Comparison of ENCODE assay signal across 9 cellular contexts in the genomic region with DNA sequence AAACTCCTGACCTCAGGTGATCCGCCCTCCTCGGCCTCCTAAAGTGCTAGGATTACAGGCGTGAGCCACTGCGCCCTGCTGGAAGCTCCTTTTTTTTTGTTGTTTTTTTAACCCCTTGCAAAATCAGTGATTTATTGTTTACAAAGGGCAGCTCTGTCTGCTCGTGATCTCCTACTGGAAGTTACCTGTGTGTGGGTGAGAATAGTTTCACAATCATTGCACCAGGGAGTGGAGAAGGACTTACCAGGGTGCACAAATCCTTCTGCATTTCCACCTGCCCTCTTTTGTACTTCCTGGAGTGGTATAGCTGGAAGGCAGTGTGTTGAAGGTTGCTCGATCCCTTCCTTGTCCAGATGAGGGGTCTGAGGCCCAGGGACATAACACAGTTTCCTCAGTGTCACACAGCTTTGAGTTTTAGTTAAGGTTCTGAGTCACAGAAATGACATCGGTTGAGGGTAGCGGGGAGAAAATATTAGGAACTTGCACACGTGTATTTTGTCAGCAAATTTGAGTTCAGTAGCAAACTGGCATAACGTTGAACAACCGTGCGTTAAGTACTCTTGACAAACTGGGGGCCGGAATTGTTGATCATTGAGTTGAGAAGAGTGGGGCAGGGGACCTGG. TPM values are rescaled to one million over a fixed set of nuclear protein-coding genes. Genes with fewer than 3 reads are reported as not detected.
A peak's percentile ranks its signal among the peaks of the same experiment; 100 is the strongest.
DNase-seq lines count a peak whose midpoint lies in the region; ATAC-seq, FAIRE-seq and TF ChIP-seq lines count a peak whose summit lies in the region.
"Had no signal": no experiment of that assay in that cellular context is flagged by ENCODE, and none has a peak within 500 bp of the region (broad histone marks: within the 10 kb centered on the region; RNA-seq: fewer than 3 reads in every experiment).

No MANE protein-coding gene starts in this region.

- no peak overlapping the region for H2BK12ac ChIP-seq in neuronal stem cell (ENCODE audit: low read length)

- H3K36me3 Mint-ChIP-seq in activated CD8-positive, alpha-beta memory T cell treated with anti-CD3 and anti-CD28 coated beads, Interleukin-2, amount 10 ng/mL, durations not matched to agents 7 days and 5 days = peaks cover 14% of the 10 kb centered on the region

- peak overlapping the region; percentile 28 for H3K27ac Mint-ChIP-seq in activated CD8-positive, alpha-beta memory T cell treated with anti-CD3 and anti-CD28 coated beads, Interleukin-2, amount 10 ng/mL, durations not matched to agents 7 days and 5 days

- TF ChIP-seq EP300 in HepG2 (IDR thresholded peaks at IDR 0.05; ENCODE audit: low read depth in 2 of 2, low read length in 2 of 2) (peak in 1 of 2 experiments; percentile 58; a peak in 2 of 4 replicates), HepG2 (CRISPR knock-in tag; IDR thresholded peaks at IDR 0.05; ENCODE audit: borderline replicate concordance) (peak; percentile 47; the same call in 1 of the 2 replicates), suprapubic skin (IDR thresholded peaks at IDR 0.05) (no peak)

- TF ChIP-seq POLR2A in HepG2 (IDR thresholded peaks at IDR 0.05; ENCODE audit: insufficient read depth in 1 of 2, low read depth in 2 of 2, low read length in 2 of 2) (no peak), suprapubic skin (IDR thresholded peaks at IDR 0.05) (no peak)

- H2AFZ ChIP-seq in HepG2 (ENCODE audit: low read length) (no peak overlapping the region), neuronal stem cell (ENCODE audit: low read length) (no peak overlapping the region)

- TF ChIP-seq CTCF in HepG2 (CRISPR knock-in tag; IDR thresholded peaks at IDR 0.05) (no peak; the same call in 1 of the 2 replicates), suprapubic skin (IDR thresholded peaks at IDR 0.05) (no peak)

- H3K4me3 ChIP-seq in adipocyte (ENCODE audit: low read length) (no peak overlapping the region), HepG2 (replicated peaks in 1 of 3; ENCODE audit: insufficient read depth in 1 of 3, low read depth in 2 of 3, low read length in 3 of 3) (peak overlapping the region in 2 of 3 experiments; percentile 18 to 27; a peak in 2 of 6 replicates), suprapubic skin (no peak overlapping the region), neuronal stem cell (ENCODE audit: low read length in 2 of 2) (no peak overlapping the region)

- no peak overlapping the region for H3K18ac ChIP-seq in neuronal stem cell (ENCODE audit: low read length)

- H3K9ac ChIP-seq in adipocyte (ENCODE audit: low read length) = peak overlapping the region; percentile 21
- H3K9ac ChIP-seq in HepG2 (ENCODE audit: insufficient read depth, low read depth, low read length) = peak overlapping the region; percentile 38
- H3K9ac ChIP-seq in neuronal stem cell (ENCODE audit: low read depth, low read length, poor library complexity) = no peak overlapping the region

- H2BK120ac ChIP-seq in neuronal stem cell (ENCODE audit: low read depth, low read length) = no peak overlapping the region

- H3K23ac ChIP-seq in neuronal stem cell (ENCODE audit: low read depth, low read length, poor library complexity) = no peak overlapping the region

- in situ Hi-C loops in HepG2 (cut with HindIII; ENCODE audit: extremely low pct_ligation_motif_present, low pct_unique_long_range_greater_than_20kb) = loop anchor here (5.0 kb wide), 1 partner anchor 63 kb away; no protein-coding TSS in a partner anchor

- H4K91ac ChIP-seq in neuronal stem cell (ENCODE audit: low read depth, low read length, poor library complexity) = no peak overlapping the region

- FAIRE-seq in HepG2 (lab: Jason Lieb, UNC) = peak; percentile 79

- 19% methylated on average over 13 of the region's 13 CpGs for WGBS in HepG2 (ENCODE audit: low lambda C conversion rate)
- WGBS in suprapubic skin = 61% methylated on average over 13 of the region's 13 CpGs
- WGBS in neuronal stem cell (ENCODE audit: extremely low coverage in 2 of 2, insufficient read length in 2 of 2, insufficient replicate concordance in 1 of 2), 2 donors = no CpG with 5 or more reads among the region's 13 CpGs

- no peak overlapping the region for H3K4me3 Mint-ChIP-seq in activated CD8-positive, alpha-beta memory T cell treated with anti-CD3 and anti-CD28 coated beads, Interleukin-2, amount 10 ng/mL, durations not matched to agents 7 days and 5 days

- H3K79me1 ChIP-seq in neuronal stem cell (ENCODE audit: low read depth, low read length) = peaks cover 2% of the 10 kb centered on the region

- H3K9me3 ChIP-seq in adipocyte (ENCODE audit: control insufficient read depth, low read length) (no peaks in the 10 kb centered on the region), HepG2 (ENCODE audit: low read length) (no peaks in the 10 kb centered on the region), suprapubic skin (no peaks in the 10 kb centered on the region), neuronal stem cell (replicated peaks in 1 of 2; ENCODE audit: control insufficient read depth in 2 of 2, insufficient read depth in 1 of 2, low read depth in 1 of 2, low read length in 2 of 2) (peaks cover 8 to 22% of the 10 kb centered on the region in 2 donors)

- H3K9me3 Mint-ChIP-seq in activated CD8-positive, alpha-beta memory T cell treated with anti-CD3 and anti-CD28 coated beads, Interleukin-2, amount 10 ng/mL, durations not matched to agents 7 days and 5 days (ENCODE audit: low read depth) = peaks cover 2% of the 10 kb centered on the region

- no peaks in the 10 kb centered on the region for H3K27me3 Mint-ChIP-seq in activated CD8-positive, alpha-beta memory T cell treated with anti-CD3 and anti-CD28 coated beads, Interleukin-2, amount 10 ng/mL, durations not matched to agents 7 days and 5 days
- H3K27me3 Mint-ChIP-seq: activated CD4-positive, alpha-beta T cell treated with anti-CD3 and anti-CD28 coated beads for 36 hours had no signal

- peaks cover 44% of the 10 kb centered on the region for H3K4me1 ChIP-seq in adipocyte (ENCODE audit: control insufficient read depth, insufficient read depth, low read length)
- peaks cover 37% of the 10 kb centered on the region for H3K4me1 ChIP-seq in HepG2 (ENCODE audit: insufficient read depth, low read length)
- H3K4me1 ChIP-seq in suprapubic skin = peaks cover 44% of the 10 kb centered on the region
- peaks cover 2 to 7% of the 10 kb centered on the region in 2 donors for H3K4me1 ChIP-seq in neuronal stem cell (ENCODE audit: control insufficient read depth in 2 of 2, insufficient read depth in 1 of 2, low read depth in 1 of 2, low read length in 2 of 2)

- TF ChIP-seq RAD21 in HepG2 (CRISPR knock-in tag; IDR thresholded peaks at IDR 0.05) = no peak

- DNase-seq in activated CD8-positive, alpha-beta memory T cell treated with anti-CD3 and anti-CD28 coated beads, Interleukin-2, amount 10 ng/mL, durations not matched to agents 7 days and 5 days = no peak
- no peak for DNase-seq in activated CD8-positive, alpha-beta memory T cell treated with anti-CD3 and anti-CD28 coated beads, Interleukin-2, amount 50 U/mL, for 48 hours
- DNase-seq in adipocyte (ENCODE audit: low read depth) (no peak), HepG2 (ENCODE audit: low spot score) (peak; percentile 77), suprapubic skin (ENCODE audit: low spot score in 2 of 2) (no peak), NCI-H1092 treated with DMSO at 0.1 percent for 48 hours (lab: John Stamatoyannopoulos, UW) (no peak), hypothalamus (lab: John Stamatoyannopoulos, UW) (no peak), neuronal stem cell (ENCODE audit: low spot score) (no peak)

- no peak overlapping the region for H4K8ac ChIP-seq in neuronal stem cell (ENCODE audit: low read depth, low read length)

- peaks cover 7% of the 10 kb centered on the region; the same call in 1 of the 2 replicates for H4K20me1 ChIP-seq in HepG2 (ENCODE audit: insufficient read depth, low read length)

- POLR2A ChIA-PET in HepG2 (lab: Yijun Ruan, JAX) = interaction anchor here (0.6 to 1.4 kb wide), 5 partner anchors 8 to 118 kb away, joined by 3 to 4 read pairs (median 3); partner anchors contain the start of gene ULK4

- no TSS peak for BruUV-seq in HepG2 (replicated peaks; lab: Mats Ljungman, UMichigan)

- peaks cover 31% of the 10 kb centered on the region for H3K79me2 ChIP-seq in HepG2 (ENCODE audit: insufficient read depth, low read length)

- no peak overlapping the region for H3K14ac ChIP-seq in neuronal stem cell (ENCODE audit: low read length)

- H2AK5ac ChIP-seq in neuronal stem cell (ENCODE audit: low read depth, low read length) = no peak overlapping the region

- no peak for ATAC-seq in activated CD8-positive, alpha-beta memory T cell treated with anti-CD3 and anti-CD28 coated beads, Interleukin-2, amount 10 ng/mL, durations not matched to agents 7 days and 5 days
- peak; percentile 69 for ATAC-seq in HepG2

- H3K4me2 ChIP-seq in HepG2 (ENCODE audit: low read depth, low read length) (peak overlapping the region; percentile 59), neuronal stem cell (ENCODE audit: insufficient read depth, low read length, poor library complexity, severe bottlenecking) (no peak overlapping the region)

- CTCF ChIA-PET in activated CD8-positive, alpha-beta memory T cell treated with anti-CD3 and anti-CD28 coated beads, Interleukin-2, amount 10 ng/mL, durations not matched to agents 7 days and 5 days (lab: Charles Lee) = no interaction called here
- CTCF ChIA-PET in HepG2 (lab: Yijun Ruan, JAX; ENCODE audit: low intra/inter-chr PET ratio, low total read pairs) = no interaction called here

- H2BK15ac ChIP-seq in neuronal stem cell (ENCODE audit: low read length) = no peak overlapping the region

- H3K4me1 Mint-ChIP-seq in activated CD8-positive, alpha-beta memory T cell treated with anti-CD3 and anti-CD28 coated beads, Interleukin-2, amount 10 ng/mL, durations not matched to agents 7 days and 5 days = peaks cover 44% of the 10 kb centered on the region

- H3K27ac ChIP-seq in HepG2 (ENCODE audit: extremely low read length, insufficient read depth, low read length) = peak overlapping the region; percentile 30
- H3K27ac ChIP-seq in suprapubic skin = peak overlapping the region; percentile 90
- no peak overlapping the region for H3K27ac ChIP-seq in neuronal stem cell (replicated peaks; ENCODE audit: low read length)

- H3K27me3 ChIP-seq in adipocyte (replicated peaks; ENCODE audit: control insufficient read depth, insufficient read depth, low read length) = no peaks in the 10 kb centered on the region
- no peaks in the 10 kb centered on the region for H3K27me3 ChIP-seq in HepG2 (ENCODE audit: control insufficient read depth in 1 of 2, insufficient read depth in 2 of 2, low read length in 2 of 2)
- no peaks in the 10 kb centered on the region for H3K27me3 ChIP-seq in suprapubic skin
- no peaks in the 10 kb centered on the region for H3K27me3 ChIP-seq in neuronal stem cell (ENCODE audit: control insufficient read depth in 3 of 3, insufficient read depth in 3 of 3, low read depth in 1 of 3, low read length in 3 of 3)

- no peak overlapping the region for H2BK5ac ChIP-seq in neuronal stem cell (ENCODE audit: low read length)

- H3K36me3 ChIP-seq in adipocyte (ENCODE audit: control insufficient read depth, insufficient read depth, low read length, severe bottlenecking) (no peaks in the 10 kb centered on the region), HepG2 (replicated peaks in 1 of 2; ENCODE audit: control insufficient read depth in 1 of 2, insufficient read depth in 2 of 2, low read length in 2 of 2) (no peaks in the 10 kb centered on the region), suprapubic skin (no peaks in the 10 kb centered on the region), neuronal stem cell (replicated peaks in 1 of 2; ENCODE audit: control insufficient read depth in 2 of 2, insufficient read depth in 2 of 2, low read length in 2 of 2) (no peaks in the 10 kb centered on the region)

- no peak overlapping the region for H3K4ac ChIP-seq in neuronal stem cell (ENCODE audit: low read length)

- intact Hi-C loops in HepG2 (cut with micrococcal nuclease; ENCODE audit: unreplicated experiment) = loop anchor here (2.0 to 5.0 kb wide), 3 partner anchors 27 to 63 kb away; no protein-coding TSS in a partner anchor

RNA-seq across cellular contexts. Expression of gene TRAK1, which starts 11.3 kb away (rescaled TPM):
- total RNA-seq in activated CD8-positive, alpha-beta memory T cell treated with anti-CD3 and anti-CD28 coated beads, Interleukin-2, amount 10 ng/mL, durations not matched to agents 7 days and 5 days = 10 to 100 TPM; 27.3 to 31.1 TPM
- total RNA-seq in HepG2 (2016; rRNA removed; fragmentation: Illumina TruSeq; extraction: Trizol) (20.5 and 22.8 TPM in 2 replicates), suprapubic skin (100 to 1,000 TPM in 1 of 4 donors, 10 to 100 TPM in 3; 78.3 to 214 (median 86.4) TPM)
- 7.0 and 7.4 TPM in 2 replicates for total RNA-seq in HepG2 (2016; cell fraction: cytosol; rRNA removed; fragmentation: Illumina TruSeq; extraction: Trizol; ENCODE audit: low read depth)
- 18.0 and 21.4 TPM in 2 replicates for total RNA-seq in HepG2 (2016; cell fraction: insoluble cytoplasmic fraction; rRNA removed; fragmentation: Illumina TruSeq; extraction: Trizol)
- 20.7 and 21.5 TPM in 2 replicates for total RNA-seq in HepG2 (2016; cell fraction: membrane; rRNA removed; fragmentation: Illumina TruSeq; extraction: Trizol)
- total RNA-seq in HepG2 (2016; cell fraction: nucleus; rRNA removed; fragmentation: Illumina TruSeq; extraction: Trizol) = 26.3 and 30.0 TPM in 2 replicates
- polyA plus RNA-seq in HepG2 (2011; rRNA removed) = 40.8 and 46.6 TPM in 2 replicates
- 29.8 and 35.8 TPM in 2 replicates for polyA plus RNA-seq in HepG2 (2011; cell fraction: cytosol; rRNA removed)
- 63.9 and 75.8 TPM in 2 replicates for polyA plus RNA-seq in HepG2 (2011; cell fraction: nucleus; rRNA removed)
- 21.6 and 24.2 TPM in 2 replicates for polyA plus RNA-seq in HepG2 (2012)
- polyA plus RNA-seq in HepG2 (2016; cell fraction: cytosol; fragmentation: Illumina TruSeq; extraction: Trizol; ENCODE audit: low read depth) = 3.6 and 5.4 TPM in 2 replicates
- polyA plus RNA-seq in HepG2 (2016; cell fraction: insoluble cytoplasmic fraction; fragmentation: Illumina TruSeq; extraction: Trizol; ENCODE audit: low read depth) = 16.6 and 20.2 TPM in 2 replicates
- 11.6 and 12.7 TPM in 2 replicates for polyA plus RNA-seq in HepG2 (2016; cell fraction: membrane; fragmentation: Illumina TruSeq; extraction: Trizol; ENCODE audit: low read depth)
- polyA plus RNA-seq in HepG2 (2016; cell fraction: nucleus; fragmentation: Illumina TruSeq; extraction: Trizol; ENCODE audit: insufficient read depth, low read depth) = 39.7 and 45.7 TPM in 2 replicates
- polyA minus RNA-seq in HepG2 (2011; rRNA and poly(A)+ RNA removed; ENCODE audit: low replicate concordance) = 22.1 and 65.6 TPM in 2 replicates
- 39.4 and 40.2 TPM in 2 replicates for polyA minus RNA-seq in HepG2 (2011; cell fraction: cytosol; rRNA and poly(A)+ RNA removed)
- polyA minus RNA-seq in HepG2 (2011; cell fraction: nucleus; rRNA and poly(A)+ RNA removed) = 71.6 and 79.1 TPM in 2 replicates
- polyA plus RNA-seq in neuronal stem cell (2013, experiment 1 of 2) = 31.7 TPM
- polyA plus RNA-seq in neuronal stem cell (2013, experiment 2 of 2) = 32.5 TPM

Comparison
In these comparisons a context has a peak if more than half of its experiments do, and no peak if none do; other contexts are left out.
1. H3K4me3 ChIP-seq: peak in HepG2 (2 of 3); none in adipocyte (single experiment), suprapubic skin (single experiment) and neuronal stem cell (0 of 2).